ENCODE assay signal across 10 cellular contexts in genomic region chr6:35016417-35017221, GRCh38.
DNase-seq lines count a peak whose midpoint lies in the region; ATAC-seq and TF ChIP-seq lines count a peak whose summit lies in the region.
"Had no signal": no experiment of that assay in that cellular context is flagged by ENCODE, and none has a peak within 500 bp of the region (broad histone marks: within the 10 kb centered on the region; RNA-seq: fewer than 3 reads in every experiment).

No MANE protein-coding gene starts in this region.

- H3K36me3 ChIP-seq in IMR-90 (ENCODE audit: control insufficient read depth, insufficient read depth, low read length) (no peaks in the 10 kb centered on the region), liver (ENCODE audit: control insufficient read depth in 4 of 4, insufficient read depth in 3 of 4, low read depth in 1 of 4, low read length in 3 of 4) (peaks cover 0 to 5% (median 0%) of the 10 kb centered on the region in 4 donors), stomach smooth muscle (ENCODE audit: control insufficient read depth in 2 of 2, insufficient read depth in 2 of 2, low read length in 2 of 2) (no peaks in the 10 kb centered on the region)

- H4K8ac ChIP-seq in IMR-90 (ENCODE audit: low read depth in 2 of 2, low read length in 2 of 2) = peak overlapping the region; percentile 7 to 78; a peak in 3 of 4 replicates

- POLR2A ChIA-PET in IMR-90 (lab: Charles Lee; ENCODE audit: unreplicated experiment) = interaction anchor here (0.6 kb wide), 2 partner anchors 204 to 1786 kb away, joined by 3 to 5 read pairs; no protein-coding TSS in a partner anchor
- POLR2A ChIA-PET in activated CD4-positive, alpha-beta T cell treated with anti-CD3 and anti-CD28 coated beads for 36 hours (lab: Charles Lee) = no interaction called here

- 20% methylated on average over 1 of the region's 11 CpGs; no CpG with 5 or more reads in 1 of the 2 experiments for WGBS in IMR-90 (ENCODE audit: extremely low coverage in 2 of 2, insufficient read length in 1 of 2), 2 experiments
- WGBS in liver = 16% methylated on average over 11 of the region's 11 CpGs

- H3K4me2 ChIP-seq in IMR-90 (ENCODE audit: low read depth, low read length) = peak overlapping the region; percentile 62

- TF ChIP-seq RAD21 in IMR-90 (IDR thresholded peaks at IDR 0.05; ENCODE audit: low read length) (no peak), liver (IDR thresholded peaks at IDR 0.05) (peak; percentile 32 to 40)

- H3K27me3 ChIP-seq in IMR-90 (ENCODE audit: control insufficient read depth, insufficient read depth, low read length) (no peaks in the 10 kb centered on the region), liver (ENCODE audit: control insufficient read depth in 4 of 4, insufficient read depth in 4 of 4, low read length in 3 of 4) (no peaks in the 10 kb centered on the region), stomach smooth muscle (ENCODE audit: control insufficient read depth in 1 of 2, insufficient read depth in 2 of 2, low read length in 2 of 2) (no peaks in the 10 kb centered on the region)

- H3K14ac ChIP-seq in IMR-90 (replicated peaks; ENCODE audit: low read depth, low read length) = peak overlapping the region; percentile 35

- CTCF ChIA-PET in IMR-90 (lab: Yijun Ruan, JAX) = interaction anchor here (0.6 to 1.5 kb wide), 3 partner anchors 17 to 124 kb away, joined by 3 to 5 read pairs (median 5); no protein-coding TSS in a partner anchor
- CTCF ChIA-PET in activated CD4-positive, alpha-beta T cell treated with anti-CD3 and anti-CD28 coated beads for 36 hours (lab: Charles Lee) = interaction anchor here (0.8 to 1.5 kb wide), 3 partner anchors 24 to 263 kb away, joined by 3 to 6 read pairs (median 3); no protein-coding TSS in a partner anchor

- ATAC-seq in IMR-90 (ENCODE audit: low read depth) = peak; percentile 76
- no peak for ATAC-seq in activated CD4-positive, alpha-beta T cell treated with anti-CD3 and anti-CD28 coated beads for 36 hours
- no peak for ATAC-seq in GM19397 (IDR thresholded peaks at IDR 0.05; ENCODE audit: unreplicated experiment)

- H2AFZ ChIP-seq in IMR-90 (replicated peaks; ENCODE audit: low read length, poor library complexity) = peak overlapping the region; percentile 9

- peak overlapping the region; percentile 80 for H3K18ac ChIP-seq in IMR-90 (ENCODE audit: low read depth, low read length)

- peak overlapping the region; percentile 48 for H3K9ac ChIP-seq in IMR-90 (ENCODE audit: low read depth, low read length)
- peak overlapping the region; percentile 77 to 84 for H3K9ac ChIP-seq in liver (ENCODE audit: low read depth in 1 of 2, low read length in 2 of 2)
- H3K9ac ChIP-seq in stomach smooth muscle (ENCODE audit: low read length in 2 of 2) = peak overlapping the region; percentile 92 to 96

- peaks cover 19% of the 10 kb centered on the region for H3K9me1 ChIP-seq in IMR-90 (ENCODE audit: insufficient read depth, low read length)

- H2BK15ac ChIP-seq in IMR-90 (ENCODE audit: low read depth, low read length) = peak overlapping the region; percentile 29; the same call in 1 of the 3 replicates

- no peaks in the 10 kb centered on the region for H3K9me3 ChIP-seq in IMR-90 (ENCODE audit: control insufficient read depth, insufficient read depth, low read length)
- no peaks in the 10 kb centered on the region for H3K9me3 ChIP-seq in liver (ENCODE audit: control insufficient read depth in 4 of 4, low read length in 3 of 4)
- H3K9me3 ChIP-seq in stomach smooth muscle (ENCODE audit: control insufficient read depth in 2 of 2, low read length in 2 of 2) = no peaks in the 10 kb centered on the region

- H3K4me1 Mint-ChIP-seq in activated CD4-positive, alpha-beta T cell treated with anti-CD3 and anti-CD28 coated beads for 36 hours = peaks cover 3% of the 10 kb centered on the region

- peak overlapping the region; percentile 8 for H2AK9ac ChIP-seq in IMR-90 (replicated peaks; ENCODE audit: low read depth, low read length, poor library complexity)

- H2BK120ac ChIP-seq in IMR-90 (ENCODE audit: low read depth, low read length) = peak overlapping the region; percentile 80

- H4K91ac ChIP-seq in IMR-90 (ENCODE audit: insufficient read depth, low read depth, low read length) = peak overlapping the region; percentile 61

- H3K36me3 Mint-ChIP-seq in activated CD4-positive, alpha-beta T cell treated with anti-CD3 and anti-CD28 coated beads for 36 hours (ENCODE audit: low read depth) = peaks cover 19% of the 10 kb centered on the region

- H3K27ac Mint-ChIP-seq in activated CD4-positive, alpha-beta T cell treated with anti-CD3 and anti-CD28 coated beads for 36 hours = no peak overlapping the region

- no peak for TF ChIP-seq POLR2A in IMR-90 (IDR thresholded peaks at IDR 0.05; ENCODE audit: low read depth, low read length)

- peaks cover 27% of the 10 kb centered on the region for H3K4me1 ChIP-seq in IMR-90 (ENCODE audit: control insufficient read depth, insufficient read depth, low read length)
- H3K4me1 ChIP-seq in liver (ENCODE audit: control insufficient read depth in 4 of 4, insufficient read depth in 4 of 4, low read length in 3 of 4) = peaks cover 2 to 46% (median 34%) of the 10 kb centered on the region in 4 donors
- peaks cover 64% of the 10 kb centered on the region for H3K4me1 ChIP-seq in stomach smooth muscle (ENCODE audit: control insufficient read depth, insufficient read depth, low read length)

- in situ Hi-C loops in IMR-90 (cut with MboI; ENCODE audit: low sequenced_read_pairs) = no loop called here

- H3K23ac ChIP-seq in IMR-90 (ENCODE audit: low read depth, low read length) = peak overlapping the region; percentile 29; the same call in 1 of the 2 replicates

- H2BK20ac ChIP-seq in IMR-90 (ENCODE audit: low read depth, low read length) = peak overlapping the region; percentile 67; the same call in 1 of the 2 replicates

- TF ChIP-seq CTCF in IMR-90 (conservative IDR thresholded peaks at IDR 0.05; ENCODE audit: low read depth, low read length) (no peak), coronary artery (IDR thresholded peaks at IDR 0.05) (no peak), liver (IDR thresholded peaks at IDR 0.05; ENCODE audit: low read depth, low read length, missing input control) (no peak)

- H3K27me3 Mint-ChIP-seq in activated CD4-positive, alpha-beta T cell treated with anti-CD3 and anti-CD28 coated beads for 36 hours = no peaks in the 10 kb centered on the region

- intact Hi-C loops in IMR-90 (cut with micrococcal nuclease) = loop anchor here (5.0 kb wide), 1 partner anchor 36 kb away; no protein-coding TSS in a partner anchor
- intact Hi-C loops in activated CD4-positive, alpha-beta T cell treated with anti-CD3 and anti-CD28 coated beads for 36 hours (cut with DNase I, micrococcal nuclease) = no loop called here

- peak overlapping the region; percentile 0; the same call in 1 of the 2 replicates for H2AK5ac ChIP-seq in IMR-90 (ENCODE audit: low read depth, low read length)

- H3K4me3 Mint-ChIP-seq in activated CD4-positive, alpha-beta T cell treated with anti-CD3 and anti-CD28 coated beads for 36 hours = no peak overlapping the region

- H2BK5ac ChIP-seq in IMR-90 (ENCODE audit: low read depth, low read length, poor library complexity, severe bottlenecking) = peak overlapping the region; percentile 82

- DNase-seq in IMR-90 (peak; percentile 88), coronary artery (ENCODE audit: low spot score) (no peak), DMS153 treated with DMSO at 0.1 percent for 48 hours (lab: John Stamatoyannopoulos, UW; ENCODE audit: unreplicated experiment) (no peak), D341Med (ENCODE audit: low spot score) (no peak)
- no peak for DNase-seq in activated CD4-positive, alpha-beta T cell treated with anti-CD3 and anti-CD28 coated beads for 36 hours
- DNase-seq: amygdala, trophoblast cell had no signal

- H3K56ac ChIP-seq in IMR-90 (ENCODE audit: extremely low read depth, insufficient read depth, low read length) = peak overlapping the region; percentile 74; the same call in 1 of the 2 replicates

- dilution Hi-C loops in IMR-90 (cut with HindIII; ENCODE audit: low sequenced_read_pairs, unreplicated experiment) = no loop called here

- peaks cover 6 to 11% of the 10 kb centered on the region in 2 experiments; a peak in 3 of 4 replicates for H3K79me1 ChIP-seq in IMR-90 (ENCODE audit: low read depth in 1 of 2, low read length in 2 of 2)

- H3K4me3 ChIP-seq in IMR-90 (ENCODE audit: insufficient read depth, low read depth, low read length) (peak overlapping the region; percentile 4; the same call in 1 of the 2 replicates), coronary artery (peak overlapping the region; percentile 78), liver (ENCODE audit: low read depth in 1 of 3, low read length in 3 of 3) (peak overlapping the region in 2 of 3 donors; percentile 22 to 28), stomach smooth muscle (ENCODE audit: low read length in 2 of 2) (peak overlapping the region; percentile 81 to 94)

- peak overlapping the region; percentile 9 for H4K5ac ChIP-seq in IMR-90 (ENCODE audit: low read depth, low read length)

- H3K9me3 Mint-ChIP-seq in activated CD4-positive, alpha-beta T cell treated with anti-CD3 and anti-CD28 coated beads for 36 hours (ENCODE audit: low read depth) = no peaks in the 10 kb centered on the region

- H3K4ac ChIP-seq in IMR-90 (ENCODE audit: low read depth, low read length) = peak overlapping the region; percentile 53

- H3K27ac ChIP-seq in IMR-90 (ENCODE audit: insufficient read depth, low read length) = peak overlapping the region; percentile 91
- H3K27ac ChIP-seq in coronary artery = peak overlapping the region; percentile 87 to 97
- H3K27ac ChIP-seq in liver (ENCODE audit: low read depth in 1 of 2, low read length in 2 of 2) = peak overlapping the region; percentile 80 to 81
- peak overlapping the region; percentile 99 for H3K27ac ChIP-seq in stomach smooth muscle (ENCODE audit: low read length)

- H4K20me1 ChIP-seq in IMR-90 (ENCODE audit: insufficient read depth, low read length) = no peaks in the 10 kb centered on the region

- BruUV-seq in IMR-90 (replicated peaks; lab: Mats Ljungman, UMichigan) = no TSS peak

TF ChIP-seq in IMR-90, 13 proteins besides CTCF, POLR2A, EP300 and RAD21 (continues in another document):
- TF ChIP-seq RCOR1 (IDR thresholded peaks at IDR 0.05; ENCODE audit: insufficient replicate concordance, low read length) (no peak), FOS (IDR thresholded peaks at IDR 0.05; ENCODE audit: low read depth, low read length) (no peak), MXI1 (IDR thresholded peaks at IDR 0.05; ENCODE audit: borderline replicate concordance, low read depth, low read length) (no peak), MAFK (IDR thresholded peaks at IDR 0.05; ENCODE audit: low read depth, low read length) (no peak), BHLHE40 (IDR thresholded peaks at IDR 0.05; ENCODE audit: low read depth, low read length) (no peak)

TF ChIP-seq in liver, 16 proteins besides CTCF, POLR2A, EP300 and RAD21 (continues in another document):
- no peak for TF ChIP-seq GABPA (IDR thresholded peaks at IDR 0.05 in 1 of 2, conservative IDR thresholded peaks at IDR 0.05 in 1 of 2)
- TF ChIP-seq HNF4A (conservative IDR thresholded peaks at IDR 0.05) = peak; percentile 56 to 76

Comparison
In these comparisons a context has a peak if more than half of its experiments do, and no peak if none do; other contexts are left out.
1. H3K4me3 ChIP-seq: peak in every context shown above with its lines; median percentile 88 in stomach smooth muscle; 78 in coronary artery; 25 in liver; 4 in IMR-90.